Comparison of ENCODE assay signal across 13 cellular contexts in genomic region chr2:216044883-216045499, GRCh38. TPM values are rescaled to one million over a fixed set of nuclear protein-coding genes. Genes with fewer than 3 reads are reported as not detected.
DNase-seq lines count a peak whose midpoint lies in the region; ATAC-seq lines count a peak whose summit lies in the region.
"Had no signal": no experiment of that assay in that cellular context is flagged by ENCODE, and none has a peak within 500 bp of the region (broad histone marks: within the 10 kb centered on the region; RNA-seq: fewer than 3 reads in every experiment).

No MANE protein-coding gene starts in this region.

- no peak overlapping the region for H3K9ac ChIP-seq in mesenchymal stem cell (ENCODE audit: low read length)
- H3K9ac ChIP-seq: BLaER1 had no signal

- no peak overlapping the region for H3K27ac ChIP-seq in mesenchymal stem cell (ENCODE audit: low read length, poor library complexity, severe bottlenecking)
- H3K27ac ChIP-seq: BLaER1 had no signal

- no peak overlapping the region for H2BK120ac ChIP-seq in mesenchymal stem cell (ENCODE audit: low read depth, low read length)

- H3K27me3 ChIP-seq in mesenchymal stem cell (ENCODE audit: control insufficient read depth in 1 of 2, insufficient read depth in 1 of 2, low read length in 2 of 2), result no peaks in the 10 kb centered on the region
- H3K27me3 ChIP-seq: BLaER1 had no signal

- DNase-seq in NCI-H1436 treated with DMSO at 0.1 percent for 48 hours (lab: John Stamatoyannopoulos, UW) (no peak), mesenchymal stem cell (no peak), ecto neural progenitor cell (ENCODE audit: low spot score) (no peak)
- no peak for DNase-seq in activated effector memory CD4-positive, alpha-beta T cell treated with anti-CD3 and anti-CD28 coated beads, Interleukin-2, amount 50 U/mL, for 16 hours
- DNase-seq: MM.1S; naive thymus-derived CD8-positive, alpha-beta T cell; NCI-H82; stimulated activated CD8-positive, alpha-beta memory T cell treated with anti-CD3 and anti-CD28 coated beads, Interleukin-4, amount 100 ng/mL, for 48 hours had no signal

- H2BK15ac ChIP-seq in mesenchymal stem cell (ENCODE audit: low read depth, poor library complexity, severe bottlenecking), result no peak overlapping the region

- no peak overlapping the region for H3K4me2 ChIP-seq in mesenchymal stem cell (ENCODE audit: low read length, poor library complexity, severe bottlenecking)
- H3K4me2 ChIP-seq: BLaER1 had no signal

- H2AFZ ChIP-seq in mesenchymal stem cell (ENCODE audit: low read depth, low read length), result no peak overlapping the region

- peak; percentile 98 for ATAC-seq in GM18499 (IDR thresholded peaks at IDR 0.05; ENCODE audit: insufficient read depth, unreplicated experiment)
- peak; percentile 96 for ATAC-seq in GM19372 (IDR thresholded peaks at IDR 0.05; ENCODE audit: low read depth, unreplicated experiment)
- peak; percentile 98 for ATAC-seq in HG02798 (IDR thresholded peaks at IDR 0.05; ENCODE audit: poor library complexity, unreplicated experiment)
- ATAC-seq in HG03520 (IDR thresholded peaks at IDR 0.05; ENCODE audit: unreplicated experiment), result peak; percentile 97
- ATAC-seq: naive thymus-derived CD8-positive, alpha-beta T cell had no signal

- H3K4me3 ChIP-seq in mesenchymal stem cell (ENCODE audit: insufficient read depth in 1 of 2, low read depth in 1 of 2, low read length in 2 of 2), result no peak overlapping the region
- H3K4me3 ChIP-seq: BLaER1 had no signal

- H2BK5ac ChIP-seq in mesenchymal stem cell (ENCODE audit: low read depth, low read length, poor library complexity, severe bottlenecking), result no peak overlapping the region

- H3K9me3 ChIP-seq in mesenchymal stem cell (ENCODE audit: control insufficient read depth, low read length), result no peaks in the 10 kb centered on the region
- H3K9me3 ChIP-seq: BLaER1 had no signal

- no peak overlapping the region for H4K91ac ChIP-seq in mesenchymal stem cell (ENCODE audit: low read length)

- no peak overlapping the region for H3K4ac ChIP-seq in mesenchymal stem cell (ENCODE audit: low read depth in 1 of 2, low read length in 2 of 2)

- 92% methylated on average over 4 of the region's 6 CpGs for WGBS in mesenchymal stem cell

- no peak overlapping the region for H4K8ac ChIP-seq in mesenchymal stem cell (ENCODE audit: low read length)

- H2AK5ac ChIP-seq in mesenchymal stem cell (ENCODE audit: low read length, severe bottlenecking), result no peak overlapping the region

- no peaks in the 10 kb centered on the region for H3K79me1 ChIP-seq in mesenchymal stem cell (replicated peaks; ENCODE audit: low read length, poor library complexity, severe bottlenecking)

- H3K23ac ChIP-seq in mesenchymal stem cell (ENCODE audit: low read length in 2 of 2), result no peak overlapping the region

- H3K36me3 ChIP-seq in mesenchymal stem cell (ENCODE audit: control insufficient read depth in 1 of 2, insufficient read depth in 2 of 2, low read depth in 1 of 2, low read length in 2 of 2), result no peaks in the 10 kb centered on the region
- H3K36me3 ChIP-seq: BLaER1 had no signal

- H3K18ac ChIP-seq in mesenchymal stem cell (ENCODE audit: low read depth in 1 of 2, low read length in 2 of 2), result no peak overlapping the region

- no peak overlapping the region for H3K14ac ChIP-seq in mesenchymal stem cell (ENCODE audit: low read length in 2 of 2)

- no peak overlapping the region for H2BK12ac ChIP-seq in mesenchymal stem cell (ENCODE audit: low read length in 2 of 2)

- H3K4me1 ChIP-seq in mesenchymal stem cell (ENCODE audit: control insufficient read depth, insufficient read depth, low read depth, low read length), result no peaks in the 10 kb centered on the region
- H3K4me1 ChIP-seq: BLaER1 had no signal

RNA-seq across cellular contexts. Expression of gene MREG, which starts 31.6 kb away (rescaled TPM):
- 1.2 TPM for polyA plus RNA-seq in mesenchymal stem cell (2013, experiment 1 of 2)
- 1.3 TPM for polyA plus RNA-seq in mesenchymal stem cell (2013, experiment 2 of 2)

RNA-seq across cellular contexts. Expression of gene PECR, which starts 36.6 kb away (rescaled TPM):
- 5.5 TPM for polyA plus RNA-seq in mesenchymal stem cell (2013, experiment 1 of 2)
- 4.8 TPM for polyA plus RNA-seq in mesenchymal stem cell (2013, experiment 2 of 2)

RNA-seq across cellular contexts. Expression of gene TMEM169, which starts 36.7 kb away (rescaled TPM):
- 1.2 TPM for polyA plus RNA-seq in mesenchymal stem cell (2013, experiment 1 of 2)
- polyA plus RNA-seq in mesenchymal stem cell (2013, experiment 2 of 2), result 1.2 TPM
